In genomic region chr9:109416135-109416706, GRCh38 we compare ENCODE assay signal across 9 cellular contexts.
DNase-seq lines count a peak whose midpoint lies in the region; ATAC-seq and TF ChIP-seq lines count a peak whose summit lies in the region.
"Had no signal": no experiment of that assay in that cellular context is flagged by ENCODE, and none has a peak within 500 bp of the region (broad histone marks: within the 10 kb centered on the region; RNA-seq: fewer than 3 reads in every experiment).

No MANE protein-coding gene starts in this region.

- no peak for TF ChIP-seq POLR2A in esophagus squamous epithelium (IDR thresholded peaks at IDR 0.05)

- H3K4me1 ChIP-seq in stomach smooth muscle (ENCODE audit: control insufficient read depth, insufficient read depth, low read length) (peaks cover 9% of the 10 kb centered on the region), foreskin keratinocyte (no peaks in the 10 kb centered on the region), esophagus squamous epithelium (no peaks in the 10 kb centered on the region)

- H3K4me3 ChIP-seq in stomach smooth muscle (ENCODE audit: low read length in 2 of 2) (peak overlapping the region; percentile 36 to 41), esophagus squamous epithelium (no peak overlapping the region)

- no peaks in the 10 kb centered on the region for H3K9me3 Mint-ChIP-seq in activated naive CD4-positive, alpha-beta T cell treated with anti-CD3 and anti-CD28 coated beads, Interleukin-2, amount 50 U/mL, for 72 hours

- intact Hi-C loops in esophagus squamous epithelium (cut with DNase I), result no loop called here

- H3K36me3 ChIP-seq in stomach smooth muscle (ENCODE audit: control insufficient read depth in 2 of 2, insufficient read depth in 2 of 2, low read length in 2 of 2), result no peaks in the 10 kb centered on the region
- peaks cover 0 to 77% (median 2%) of the 10 kb centered on the region in 3 donors for H3K36me3 ChIP-seq in esophagus squamous epithelium
- H3K36me3 ChIP-seq: neutrophil had no signal

- ATAC-seq in activated naive CD4-positive, alpha-beta T cell treated with anti-CD3 and anti-CD28 coated beads, Interleukin-2, amount 50 U/mL, for 72 hours, result peak; percentile 46
- ATAC-seq in HG02571 (IDR thresholded peaks at IDR 0.05; ENCODE audit: unreplicated experiment), result peak; percentile 65
- ATAC-seq in HG03558 (IDR thresholded peaks at IDR 0.05; ENCODE audit: extremely low read depth, unreplicated experiment), result peak; percentile 45
- no peak for ATAC-seq in foreskin keratinocyte

- H3K27ac ChIP-seq in stomach smooth muscle (ENCODE audit: low read length) (peak overlapping the region; percentile 19), foreskin keratinocyte (no peak overlapping the region), esophagus squamous epithelium (no peak overlapping the region)
- H3K27ac ChIP-seq: neutrophil had no signal

- H3K36me3 Mint-ChIP-seq in activated naive CD4-positive, alpha-beta T cell treated with anti-CD3 and anti-CD28 coated beads, Interleukin-2, amount 50 U/mL, for 72 hours, result no peaks in the 10 kb centered on the region

- no peaks in the 10 kb centered on the region for H3K9me3 ChIP-seq in stomach smooth muscle (ENCODE audit: control insufficient read depth in 2 of 2, low read length in 2 of 2)
- H3K9me3 ChIP-seq in esophagus squamous epithelium, result no peaks in the 10 kb centered on the region
- H3K9me3 ChIP-seq: neutrophil had no signal

- 61 to 72% methylated on average over 9 to 10 of the region's 10 CpGs for WGBS in esophagus squamous epithelium, 2 donors

- H3K27me3 ChIP-seq in stomach smooth muscle (ENCODE audit: control insufficient read depth in 1 of 2, insufficient read depth in 2 of 2, low read length in 2 of 2), result no peaks in the 10 kb centered on the region
- no peaks in the 10 kb centered on the region for H3K27me3 ChIP-seq in foreskin keratinocyte
- no peaks in the 10 kb centered on the region for H3K27me3 ChIP-seq in esophagus squamous epithelium

- H3K9ac ChIP-seq in stomach smooth muscle (ENCODE audit: low read length in 2 of 2), result no peak overlapping the region

- no peak for DNase-seq in activated naive CD4-positive, alpha-beta T cell treated with anti-CD3 and anti-CD28 coated beads, Interleukin-2, amount 50 U/mL, for 72 hours (ENCODE audit: low spot score in 2 of 2)
- DNase-seq in activated naive CD4-positive, alpha-beta T cell treated with Interleukin-2 at 50 U/mL for 16 hours, result no peak
- DNase-seq in NCI-H526 (lab: John Stamatoyannopoulos, UW), result no peak
- DNase-seq in foreskin keratinocyte, result no peak
- DNase-seq in esophagus squamous epithelium (lab: John Stamatoyannopoulos, UW), result no peak

- H3K27ac Mint-ChIP-seq in activated naive CD4-positive, alpha-beta T cell treated with anti-CD3 and anti-CD28 coated beads, Interleukin-2, amount 50 U/mL, for 72 hours, result no peak overlapping the region

- no peak for TF ChIP-seq CTCF in foreskin keratinocyte (conservative IDR thresholded peaks at IDR 0.05)
- no peak for TF ChIP-seq CTCF in esophagus squamous epithelium (IDR thresholded peaks at IDR 0.05)

Comparison
In these comparisons a context has a peak if more than half of its experiments do, and no peak if none do; other contexts are left out.
1. H3K4me3 ChIP-seq: peak in stomach smooth muscle (2 of 2); none in esophagus squamous epithelium (0 of 4).